Comparison of ENCODE assay signal across 10 cellular contexts in the genomic region with DNA sequence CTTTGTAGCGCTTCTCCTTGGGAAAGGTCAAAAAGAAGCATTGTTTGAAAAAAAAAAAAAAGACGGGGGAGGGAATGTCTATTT. TPM values are rescaled to one million over a fixed set of nuclear protein-coding genes. Genes with fewer than 3 reads are reported as not detected.
DNase-seq lines count a peak whose midpoint lies in the region; TF ChIP-seq lines count a peak whose summit lies in the region.
"Had no signal": no experiment of that assay in that cellular context is flagged by ENCODE, and none has a peak within 500 bp of the region (broad histone marks: within the 10 kb centered on the region; RNA-seq: fewer than 3 reads in every experiment).

A gene (minus strand): TSS at position 46 of the 84 bp plus-strand sequence. CDS start 5,302 bp downstream, outside the sequence.

- H3K36me3 ChIP-seq in NT2/D1 (ENCODE audit: insufficient read depth, insufficient read length, low read length), result no peaks in the 10 kb centered on the region
- no peaks in the 10 kb centered on the region for H3K36me3 ChIP-seq in duodenal mucosa (ENCODE audit: control insufficient read depth in 1 of 2, insufficient read depth in 2 of 2, low read length in 2 of 2)
- H3K36me3 ChIP-seq in mucosa of stomach (ENCODE audit: control insufficient read depth, insufficient read depth, low read length), result no peaks in the 10 kb centered on the region
- H3K36me3 ChIP-seq in tibial artery, result no peaks in the 10 kb centered on the region
- H3K36me3 ChIP-seq in adrenal gland (replicated peaks in 1 of 2), result no peaks in the 10 kb centered on the region

- 0 to 2% (median 0%) methylated on average over 2 of the region's 2 CpGs for WGBS in adrenal gland, 4 donors

- H3K4me3 ChIP-seq in NT2/D1 (ENCODE audit: insufficient read length, low read depth) (peak within 1 kb of the TSS; percentile 72), duodenal mucosa (ENCODE audit: low read depth in 1 of 2, low read length in 2 of 2) (peak within 1 kb of the TSS; percentile 64 to 69), mucosa of stomach (ENCODE audit: low read length) (peak within 1 kb of the TSS; percentile 9), tibial artery (peak within 1 kb of the TSS; percentile 50 to 51), adrenal gland (peak within 1 kb of the TSS in 2 of 4 donors; percentile 32 to 48)

- H3K4me1 ChIP-seq in NT2/D1 (ENCODE audit: insufficient read depth, insufficient read length), result peaks cover 5% of the 10 kb centered on the region
- H3K4me1 ChIP-seq in duodenal mucosa (ENCODE audit: control insufficient read depth in 1 of 2, insufficient read depth in 2 of 2, low read length in 2 of 2), result peaks cover 0 to 10% of the 10 kb centered on the region in 2 donors
- H3K4me1 ChIP-seq in mucosa of stomach (ENCODE audit: control insufficient read depth, insufficient read depth, low read length), result peaks cover 17% of the 10 kb centered on the region
- H3K4me1 ChIP-seq in tibial artery, result peaks cover 0 to 16% (median 5%) of the 10 kb centered on the region in 4 donors
- peaks cover 10 to 12% of the 10 kb centered on the region in 2 donors for H3K4me1 ChIP-seq in adrenal gland (replicated peaks in 1 of 2)

- H3K9me3 ChIP-seq in NT2/D1 (ENCODE audit: insufficient read depth, low read length) (no peaks in the 10 kb centered on the region), duodenal mucosa (ENCODE audit: control insufficient read depth in 1 of 2, low read length in 2 of 2) (no peaks in the 10 kb centered on the region), mucosa of stomach (ENCODE audit: control insufficient read depth, low read length) (no peaks in the 10 kb centered on the region), tibial artery (no peaks in the 10 kb centered on the region), adrenal gland (replicated peaks in 1 of 3) (no peaks in the 10 kb centered on the region)

- intact Hi-C loops in tibial artery (cut with DNase I; ENCODE audit: low total_unique reads), result no loop called here
- intact Hi-C loops in adrenal gland (cut with DNase I), result no loop called here

- TF ChIP-seq POLR2A in adrenal gland (IDR thresholded peaks at IDR 0.05), result no peak

- H3K9ac ChIP-seq in NT2/D1 (ENCODE audit: insufficient read length, low read depth) (peak within 1 kb of the TSS; percentile 76), duodenal mucosa (ENCODE audit: low read depth in 1 of 2, low read length in 2 of 2) (peak within 1 kb of the TSS in 1 of 2 donors; percentile 24), mucosa of stomach (ENCODE audit: low read length) (peak within 1 kb of the TSS; percentile 37)

- H3K27ac ChIP-seq in duodenal mucosa (ENCODE audit: low read depth, low read length), result no peak within 1 kb of the TSS
- peak within 1 kb of the TSS; percentile 63 to 65 for H3K27ac ChIP-seq in tibial artery
- peak within 1 kb of the TSS in 2 of 5 donors; percentile 43 to 67 for H3K27ac ChIP-seq in adrenal gland
- H3K27ac ChIP-seq: epithelial cell of prostate had no signal

- TF ChIP-seq CTCF in tibial artery (IDR thresholded peaks at IDR 0.05) (no peak), adrenal gland (IDR thresholded peaks at IDR 0.05) (no peak)

- peaks cover 57% of the 10 kb centered on the region for H3K27me3 ChIP-seq in NT2/D1 (ENCODE audit: insufficient read depth, insufficient read length)
- H3K27me3 ChIP-seq in duodenal mucosa (ENCODE audit: control insufficient read depth in 1 of 2, insufficient read depth in 2 of 2, low read length in 2 of 2), result peaks cover 33 to 51% of the 10 kb centered on the region in 2 donors
- H3K27me3 ChIP-seq in mucosa of stomach (ENCODE audit: control insufficient read depth, insufficient read depth, low read length), result peaks cover 50% of the 10 kb centered on the region
- H3K27me3 ChIP-seq in tibial artery, result no peaks in the 10 kb centered on the region
- no peaks in the 10 kb centered on the region for H3K27me3 ChIP-seq in adrenal gland

- DNase-seq in NT2/D1 (ENCODE audit: low read depth, low spot score) (no peak), tibial artery (no peak), NCI-H2171 treated with DMSO at 0.1 percent for 48 hours (lab: John Stamatoyannopoulos, UW) (no peak), adrenal gland (no peak), C1 segment of cervical spinal cord (lab: John Stamatoyannopoulos, UW) (no peak)
- DNase-seq in stimulated activated CD4-positive, alpha-beta T cell treated with anti-CD3 and anti-CD28 coated beads, Interleukin-2, amount 100 ng/mL, for 48 hours, result no peak
- DNase-seq: activated CD4-positive, alpha-beta T cell treated with anti-CD3 and anti-CD28 coated beads, Interleukin-2, amount 10 ng/mL, durations not matched to agents 7 days and 5 days had no signal

RNA-seq across cellular contexts. Expression of the gene that starts here (rescaled TPM):
- total RNA-seq in adrenal gland, result 10 to 100 TPM in 4 of 8 donors, 1 to 10 TPM in 4; 2.3 to 21.8 (median 9.7) TPM
- 1 to 10 TPM; 2.9 to 7.5 (median 6.8) TPM for polyA plus RNA-seq in adrenal gland
- total RNA-seq: activated CD4-positive, alpha-beta T cell treated with anti-CD3 and anti-CD28 coated beads, Interleukin-2, amount 10 ng/mL, durations not matched to agents 7 days and 5 days had no signal
